Comparison of ENCODE assay signal across 23 cellular contexts in the genomic region with DNA sequence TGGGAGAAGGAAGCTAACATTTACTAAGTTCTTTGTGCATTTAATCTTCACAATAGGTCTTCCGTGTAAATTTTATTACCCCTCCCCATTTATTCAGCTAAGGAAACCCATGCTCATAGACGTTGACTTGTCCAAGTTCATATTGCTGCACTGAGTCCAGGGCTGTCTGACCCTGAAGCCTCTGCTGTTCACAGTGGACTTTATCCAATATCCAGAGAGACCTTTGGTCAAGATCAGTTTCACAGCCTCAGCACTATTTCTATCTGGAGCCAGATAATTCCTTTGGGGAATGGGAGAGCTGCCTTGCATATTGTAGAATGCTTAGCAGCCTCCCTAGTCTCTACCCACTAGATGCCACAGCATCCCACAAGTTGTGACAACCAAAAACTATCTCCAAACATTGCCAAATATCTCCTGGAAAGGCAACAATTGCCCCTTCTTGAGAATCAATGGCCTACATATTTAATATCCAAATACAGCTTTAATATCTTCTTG. TPM values are rescaled to one million over a fixed set of nuclear protein-coding genes. Genes with fewer than 3 reads are reported as not detected.
"Had no signal": no experiment of that assay in that cellular context is flagged by ENCODE, and none has a peak within 500 bp of the region (broad histone marks: within the 10 kb centered on the region; RNA-seq: fewer than 3 reads in every experiment).

No MANE protein-coding gene starts in this region.

- H3K27me3 ChIP-seq: sigmoid colon, tibial artery, vagina had no signal

- H3K9me3 Mint-ChIP-seq: naive thymus-derived CD8-positive, alpha-beta T cell had no signal

- H3K27ac ChIP-seq: heart left ventricle, psoas muscle, sigmoid colon, suprapubic skin, tibial artery, upper lobe of right lung, vagina had no signal

- DNase-seq: central memory CD4-positive, alpha-beta T cell; cortex of kidney; effector memory CD4-positive, alpha-beta T cell; heart left ventricle; hippocampal formation; left ventricle myocardium superior; naive thymus-derived CD8-positive, alpha-beta T cell; psoas muscle; sigmoid colon; small intestine; stimulated activated CD4-positive, alpha-beta T cell treated with anti-CD3 and anti-CD28 coated beads, Interleukin-12 subunit alpha, Interleukin-12 subunit beta, amount 100 ng/mL, for 4 hours; stimulated activated naive CD4-positive, alpha-beta T cell; tibial artery; upper lobe of right lung had no signal

- H3K4me1 ChIP-seq: psoas muscle had no signal

- ATAC-seq: esophagus mucosa; heart left ventricle; left ventricle myocardium superior; naive thymus-derived CD8-positive, alpha-beta T cell; psoas muscle; upper lobe of right lung had no signal

- H3K9me3 ChIP-seq: heart left ventricle, psoas muscle, sigmoid colon, suprapubic skin, tibial artery, upper lobe of right lung, vagina had no signal

- H3K36me3 ChIP-seq: heart left ventricle, sigmoid colon, suprapubic skin, tibial artery, upper lobe of right lung, vagina had no signal

- H3K4me3 ChIP-seq: heart left ventricle, psoas muscle, sigmoid colon, suprapubic skin, tibial artery, upper lobe of right lung, vagina had no signal

RNA-seq across cellular contexts. Expression of gene ILDR2, which starts 26.4 kb away (rescaled TPM):
- total RNA-seq: glomerular endothelial cell, lung microvascular endothelial cell had no signal

RNA-seq across cellular contexts. Expression of gene MAEL, which starts 40.2 kb away (rescaled TPM):
- total RNA-seq: chondrocyte; fibroblast of lung; glomerular endothelial cell; lung microvascular endothelial cell; mesenteric fat pad; mononuclear cell; naive thymus-derived CD8-positive, alpha-beta T cell; psoas muscle; suprapubic skin; upper lobe of right lung; vagina had no signal
- polyA plus RNA-seq: fibroblast of lung; naive thymus-derived CD8-positive, alpha-beta T cell had no signal
